8 cellular contexts compared by ENCODE assay signal in genomic region chr6:33091957-33092356, GRCh38. TPM values are rescaled to one million over a fixed set of nuclear protein-coding genes. Genes with fewer than 3 reads are reported as not detected.
DNase-seq lines count a peak whose midpoint lies in the region; ATAC-seq, FAIRE-seq and TF ChIP-seq lines count a peak whose summit lies in the region.

No MANE protein-coding gene starts in this region.

- POLR2A ChIA-PET in endothelial cell of umbilical vein (lab: Charles Lee): no interaction called here

- CTCF ChIA-PET in endothelial cell of umbilical vein (lab: Charles Lee): no interaction called here

- no peaks in the 10 kb centered on the region for H3K4me1 ChIP-seq in endothelial cell of umbilical vein (ENCODE audit: control insufficient read depth, extremely low read depth, insufficient read depth, low read length)
- H3K4me1 ChIP-seq in spleen: peaks cover 0 to 21% (median 0%) of the 10 kb centered on the region in 6 donors

- H3K36me3 ChIP-seq in endothelial cell of umbilical vein (ENCODE audit: control insufficient read depth in 2 of 2, extremely low read depth in 1 of 2, insufficient read depth in 2 of 2, low read length in 2 of 2) (no peaks in the 10 kb centered on the region), spleen (peaks cover 0 to 27% (median 13%) of the 10 kb centered on the region in 6 donors)

- H3K9me3 ChIP-seq in endothelial cell of umbilical vein (replicated peaks; ENCODE audit: control insufficient read depth, insufficient read depth, low read length): no peaks in the 10 kb centered on the region
- no peaks in the 10 kb centered on the region for H3K9me3 ChIP-seq in spleen

- H3K9ac ChIP-seq in endothelial cell of umbilical vein (replicated peaks; ENCODE audit: extremely low read depth, insufficient read depth, low read length): no peak overlapping the region

- DNase-seq in SKM-1 (lab: John Stamatoyannopoulos, UW; ENCODE audit: unreplicated experiment): peak; percentile 9
- DNase-seq in SKM-1 treated with dmso at 0.1 percent for 144 hours (lab: John Stamatoyannopoulos, UW; ENCODE audit: unreplicated experiment): no peak
- peak; percentile 64 for DNase-seq in activated CD4-positive, alpha-beta T cell treated with anti-CD3 and anti-CD28 coated beads, Interleukin-2, amount 50 U/mL, for 1 hour
- DNase-seq in endothelial cell of umbilical vein (ENCODE audit: low read depth, low spot score): no peak
- no peak for DNase-seq in spleen
- DNase-seq in NCI-H2107 treated with DMSO at 0.1 percent for 48 hours (lab: John Stamatoyannopoulos, UW; ENCODE audit: unreplicated experiment): no peak

- no peaks in the 10 kb centered on the region for H3K79me2 ChIP-seq in endothelial cell of umbilical vein (ENCODE audit: control insufficient read depth, insufficient read depth, low read length)

- H3K4me2 ChIP-seq in endothelial cell of umbilical vein (ENCODE audit: insufficient read depth, low read length): no peak overlapping the region

- H3K4me3 ChIP-seq in endothelial cell of umbilical vein (replicated peaks in 1 of 3; ENCODE audit: insufficient read depth in 1 of 3, low read depth in 1 of 3, low read length in 3 of 3) (no peak overlapping the region), spleen (no peak overlapping the region)

- H4K20me1 ChIP-seq in endothelial cell of umbilical vein (replicated peaks; ENCODE audit: control insufficient read depth, extremely low read depth, insufficient read depth, low read length): no peaks in the 10 kb centered on the region

- no TSS peak for BruUV-seq in endothelial cell of umbilical vein (replicated peaks; lab: Mats Ljungman, UMichigan)

- no peak overlapping the region for H2AFZ ChIP-seq in endothelial cell of umbilical vein (ENCODE audit: low read depth, low read length)

- H3K27ac ChIP-seq in endothelial cell of umbilical vein (ENCODE audit: insufficient read depth, low read depth, low read length): no peak overlapping the region
- peak overlapping the region in 1 of 8 donors; percentile 39 for H3K27ac ChIP-seq in spleen

- H3K9me1 ChIP-seq in endothelial cell of umbilical vein (replicated peaks; ENCODE audit: control insufficient read depth, extremely low read depth, insufficient read depth, low read length): no peaks in the 10 kb centered on the region

- dilution Hi-C loops in endothelial cell of umbilical vein (cut with MboI; ENCODE audit: extremely low pct_ligation_motif_present, low sequenced_read_pairs): no loop called here

- WGBS in spleen, 5 donors: 32 to 56% (median 34%) methylated on average over 7 to 9 of the region's 9 CpGs

- intact Hi-C loops in endothelial cell of umbilical vein (cut with micrococcal nuclease) (loop anchor here (1.0 kb wide), 1 partner anchor 78 kb away; no protein-coding TSS in a partner anchor), spleen (cut with DNase I; ENCODE audit: low total_unique reads) (loop anchor here (10.0 kb wide), 1 partner anchor 87 kb away; the partner anchor contains the start of gene HLA-DOA)

- no peak for TF ChIP-seq POLR2A in endothelial cell of umbilical vein (IDR thresholded peaks at IDR 0.05; ENCODE audit: low read depth, low read length)
- no peak for TF ChIP-seq POLR2A in spleen (IDR thresholded peaks at IDR 0.05)

- ATAC-seq in GM21447 (IDR thresholded peaks at IDR 0.05; ENCODE audit: unreplicated experiment) (no peak), GM18907 (IDR thresholded peaks at IDR 0.05; ENCODE audit: unreplicated experiment) (no peak)

- TF ChIP-seq CTCF in endothelial cell of umbilical vein (IDR thresholded peaks at IDR 0.05; ENCODE audit: extremely low read depth in 1 of 2, insufficient read depth in 1 of 2, low read depth in 1 of 2, low read length in 2 of 2): peak; percentile 36 to 66
- TF ChIP-seq CTCF in spleen (IDR thresholded peaks at IDR 0.05 in 8 of 11, conservative IDR thresholded peaks at IDR 0.05 in 3 of 11): peak; percentile 34 to 75 (median 56)

- H3K27me3 ChIP-seq in endothelial cell of umbilical vein (ENCODE audit: control insufficient read depth in 2 of 2, insufficient read depth in 2 of 2, low read length in 2 of 2) (peaks cover 12 to 14% of the 10 kb centered on the region in 2 experiments), spleen (replicated peaks in 1 of 7) (no peaks in the 10 kb centered on the region)

- no peak for FAIRE-seq in endothelial cell of umbilical vein (lab: Jason Lieb, UNC)

TF ChIP-seq in endothelial cell of umbilical vein, 7 proteins besides CTCF, POLR2A, EP300 and RAD21:
- TF ChIP-seq EZH2 (IDR thresholded peaks at IDR 0.05; ENCODE audit: borderline replicate concordance, low read depth, low read length, severe bottlenecking) (no peak), POLR2AphosphoS5 (IDR thresholded peaks at IDR 0.05; ENCODE audit: insufficient read depth, low read depth, low read length) (no peak), MYC (IDR thresholded peaks at IDR 0.05; ENCODE audit: low read depth, low read length) (no peak), MAX (IDR thresholded peaks at IDR 0.05; ENCODE audit: insufficient read depth, insufficient read length) (no peak), GATA2 (IDR thresholded peaks at IDR 0.05; ENCODE audit: insufficient read depth, insufficient read length, low read depth, low read length) (no peak), FOS (IDR thresholded peaks at IDR 0.05; ENCODE audit: borderline replicate concordance, insufficient read depth, low read length) (no peak), JUN (IDR thresholded peaks at IDR 0.05; ENCODE audit: borderline replicate concordance, insufficient read depth, insufficient read length, low read depth) (no peak)

RNA-seq across cellular contexts. Expression of gene HLA-DPB1, which starts 16.2 kb away (rescaled TPM):
- 2.3 and 19.1 TPM in 2 replicates for total RNA-seq in endothelial cell of umbilical vein
- 26.1 and 38.0 TPM in 2 replicates for polyA plus RNA-seq in endothelial cell of umbilical vein
- polyA plus RNA-seq in endothelial cell of umbilical vein (2011; cell fraction: cytosol; rRNA removed): 42.6 and 45.6 TPM in 2 replicates
- polyA plus RNA-seq in endothelial cell of umbilical vein (2011; cell fraction: nucleus; rRNA removed): 16.7 and 18.2 TPM in 2 replicates
- 9.2 and 9.8 TPM in 2 replicates for polyA plus RNA-seq in endothelial cell of umbilical vein (2012)
- 18.1 and 19.0 TPM in 2 replicates for polyA minus RNA-seq in endothelial cell of umbilical vein
- not detected for polyA minus RNA-seq in endothelial cell of umbilical vein (2011; cell fraction: cytosol; rRNA and poly(A)+ RNA removed)
- 4.7 and 6.9 TPM in 2 replicates for polyA minus RNA-seq in endothelial cell of umbilical vein (2011; cell fraction: nucleus; rRNA and poly(A)+ RNA removed)
- 100 to 1,000 TPM; 209 to 647 (median 414) TPM for total RNA-seq in spleen
- polyA plus RNA-seq in spleen: 100 to 1,000 TPM; 543 to 817 (median 574) TPM

RNA-seq across cellular contexts. Expression of gene HLA-DPA1, which starts 18.5 kb away (rescaled TPM):
- total RNA-seq in endothelial cell of umbilical vein (11.4 TPM in 1 of 2 replicates, not detected in the other), spleen (100 to 1,000 TPM; 253 to 621 (median 517) TPM)
- polyA plus RNA-seq in endothelial cell of umbilical vein (18.9 and 23.2 TPM in 2 replicates), spleen (100 to 1,000 TPM; 346 to 466 (median 352) TPM)
- 11.8 and 15.9 TPM in 2 replicates for polyA plus RNA-seq in endothelial cell of umbilical vein (2011; cell fraction: cytosol; rRNA removed)
- polyA plus RNA-seq in endothelial cell of umbilical vein (2011; cell fraction: nucleus; rRNA removed): 5.7 and 7.1 TPM in 2 replicates
- polyA plus RNA-seq in endothelial cell of umbilical vein (2012): 4.5 and 5.6 TPM in 2 replicates
- polyA minus RNA-seq in endothelial cell of umbilical vein: 9.4 and 17.6 TPM in 2 replicates
- polyA minus RNA-seq in endothelial cell of umbilical vein (2011; cell fraction: cytosol; rRNA and poly(A)+ RNA removed): not detected
- 1.5 and 4.9 TPM in 2 replicates for polyA minus RNA-seq in endothelial cell of umbilical vein (2011; cell fraction: nucleus; rRNA and poly(A)+ RNA removed)

Comparison
In these comparisons a context has a peak if more than half of its experiments do, and no peak if none do; other contexts are left out.
1. DNase-seq: peak in SKM-1 (single experiment) and activated CD4-positive, alpha-beta T cell treated with anti-CD3 and anti-CD28 coated beads, Interleukin-2, amount 50 U/mL, for 1 hour (single experiment); none in SKM-1 treated with dmso at 0.1 percent for 144 hours (single experiment), endothelial cell of umbilical vein (single experiment), spleen (single experiment) and NCI-H2107 treated with DMSO at 0.1 percent for 48 hours (single experiment).
2. RNA of gene HLA-DPB1, which starts 16.2 kb away (total RNA-seq): 209 to 647 TPM in spleen; 2.3 to 19.1 TPM in endothelial cell of umbilical vein; every median in the first group is over 10 times any median in the second.
3. RNA of gene HLA-DPA1, which starts 18.5 kb away (total RNA-seq): 253 to 621 TPM in spleen; 11.4 TPM in endothelial cell of umbilical vein; every median in the first group is over 10 times any median in the second.